Comparison of ENCODE assay signal across 8 cellular contexts in genomic region chr3:179071161-179071568, GRCh38. TPM values are rescaled to one million over a fixed set of nuclear protein-coding genes. Genes with fewer than 3 reads are reported as not detected.
DNase-seq lines count a peak whose midpoint lies in the region; ATAC-seq and TF ChIP-seq lines count a peak whose summit lies in the region.

No MANE protein-coding gene starts in this region.

- no peaks in the 10 kb centered on the region for H3K36me3 ChIP-seq in CD4-positive, alpha-beta memory T cell (ENCODE audit: insufficient read depth, low read length)
- H3K36me3 ChIP-seq in brain microvascular endothelial cell (replicated peaks) (peaks cover 17% of the 10 kb centered on the region), left lung (peaks cover 0 to 13% of the 10 kb centered on the region in 2 donors)

- H3K27me3 Mint-ChIP-seq in CD4-positive, alpha-beta memory T cell: no peaks in the 10 kb centered on the region
- no peaks in the 10 kb centered on the region for H3K27me3 Mint-ChIP-seq in T-helper 2 cell treated with Interferon-gamma antibody and Interleukin-4, amounts not matched to agents 5 μg/mL and 100 μg/mL, for 36 hours (ENCODE audit: low read depth)

- H3K36me3 Mint-ChIP-seq in CD4-positive, alpha-beta memory T cell: peaks cover 15 to 21% of the 10 kb centered on the region in 2 donors
- peaks cover 18% of the 10 kb centered on the region for H3K36me3 Mint-ChIP-seq in T-helper 2 cell treated with Interferon-gamma antibody and Interleukin-4, amounts not matched to agents 5 μg/mL and 100 μg/mL, for 36 hours (ENCODE audit: low read depth)

- peak; percentile 1 for ATAC-seq in HG03575 (IDR thresholded peaks at IDR 0.05; ENCODE audit: extremely low read depth, insufficient number of reproducible peaks, low FRiP score, unreplicated experiment)
- ATAC-seq in left lung: peak; percentile 41

- peaks cover 44 to 67% (median 56%) of the 10 kb centered on the region in 4 donors for H3K4me1 Mint-ChIP-seq in CD4-positive, alpha-beta memory T cell
- H3K4me1 Mint-ChIP-seq in T-helper 2 cell treated with Interferon-gamma antibody and Interleukin-4, amounts not matched to agents 5 μg/mL and 100 μg/mL, for 36 hours (ENCODE audit: low read depth): peaks cover 31% of the 10 kb centered on the region

- H3K27me3 ChIP-seq in CD4-positive, alpha-beta memory T cell (ENCODE audit: insufficient read depth, low read length): no peaks in the 10 kb centered on the region
- no peaks in the 10 kb centered on the region for H3K27me3 ChIP-seq in brain microvascular endothelial cell (replicated peaks)
- H3K27me3 ChIP-seq in left lung: no peaks in the 10 kb centered on the region

- peak overlapping the region; percentile 94 to 98 (median 97) for H3K4me3 Mint-ChIP-seq in CD4-positive, alpha-beta memory T cell
- H3K4me3 Mint-ChIP-seq in T-helper 2 cell treated with Interferon-gamma antibody and Interleukin-4, amounts not matched to agents 5 μg/mL and 100 μg/mL, for 36 hours: peak overlapping the region; percentile 99

- peak in 4 of 5 donors; percentile 57 to 88 (median 65) for DNase-seq in CD4-positive, alpha-beta memory T cell
- DNase-seq in GM20000 (ENCODE audit: low spot score) (peak; percentile 72), brain microvascular endothelial cell (peak; percentile 25), left lung (peak in 1 of 2 donors; percentile 36), NCI-H2029 treated with DMSO at 0.1 percent for 48 hours (lab: John Stamatoyannopoulos, UW) (no peak)
- DNase-seq in T-helper 2 cell treated with Interferon-gamma antibody and Interleukin-4, amounts not matched to agents 5 μg/mL and 100 μg/mL, for 36 hours (ENCODE audit: low spot score): peak; percentile 66
- peak; percentile 32 to 43 for DNase-seq in stimulated activated CD4-positive, alpha-beta T cell treated with anti-CD3 and anti-CD28 coated beads, Interleukin-4, amount 100 ng/mL, for 48 hours (ENCODE audit: low read depth in 2 of 2)

- TF ChIP-seq CTCF in GM20000 (IDR thresholded peaks at IDR 0.05; ENCODE audit: extremely low read depth, missing control alignments) (no peak), brain microvascular endothelial cell (IDR thresholded peaks at IDR 0.05; ENCODE audit: low read depth, low read length, missing control alignments) (no peak), left lung (IDR thresholded peaks at IDR 0.05) (no peak)

- H3K27ac Mint-ChIP-seq in CD4-positive, alpha-beta memory T cell: peak overlapping the region; percentile 91 to 98 (median 95)
- peak overlapping the region; percentile 94 for H3K27ac Mint-ChIP-seq in T-helper 2 cell treated with Interferon-gamma antibody and Interleukin-4, amounts not matched to agents 5 μg/mL and 100 μg/mL, for 36 hours

- no peaks in the 10 kb centered on the region for H3K9me3 Mint-ChIP-seq in CD4-positive, alpha-beta memory T cell
- H3K9me3 Mint-ChIP-seq in T-helper 2 cell treated with Interferon-gamma antibody and Interleukin-4, amounts not matched to agents 5 μg/mL and 100 μg/mL, for 36 hours: no peaks in the 10 kb centered on the region

- H3K4me3 ChIP-seq in CD4-positive, alpha-beta memory T cell (ENCODE audit: low read length in 2 of 2): peak overlapping the region; percentile 79 to 81
- H3K4me3 ChIP-seq in brain microvascular endothelial cell (ENCODE audit: low read depth, low read length): peak overlapping the region; percentile 90
- H3K4me3 ChIP-seq in left lung: peak overlapping the region; percentile 72 to 77

- CTCF ChIA-PET in CD4-positive, alpha-beta memory T cell (lab: Charles Lee; ENCODE audit: partially characterized antibody): interaction anchor here (0.8 to 5.8 kb wide), 13 partner anchors 10 to 250 kb away, joined by 3 to 43 read pairs (median 4); partner anchors contain the start of gene PIK3CA

- peak overlapping the region; percentile 77 for H3K27ac ChIP-seq in CD4-positive, alpha-beta memory T cell (ENCODE audit: low read depth, low read length)
- H3K27ac ChIP-seq in brain microvascular endothelial cell: peak overlapping the region; percentile 83
- H3K27ac ChIP-seq in left lung: peak overlapping the region; percentile 85 to 90

- peaks cover 53% of the 10 kb centered on the region for H3K4me1 ChIP-seq in CD4-positive, alpha-beta memory T cell (ENCODE audit: insufficient read depth, low read length)
- peaks cover 0 to 11% of the 10 kb centered on the region in 2 donors for H3K4me1 ChIP-seq in left lung

- POLR2A ChIA-PET in CD4-positive, alpha-beta memory T cell (lab: Charles Lee; ENCODE audit: partially characterized antibody): interaction anchor here (0.8 to 7.4 kb wide), 17 partner anchors 10 to 492 kb away, joined by 3 to 44 read pairs (median 5); partner anchors contain the start of genes ACTL6A, PIK3CA and ZNF639

- intact Hi-C loops in CD4-positive, alpha-beta memory T cell (cut with micrococcal nuclease): loop anchor here (1.0 to 5.0 kb wide), 4 partner anchors 34 to 492 kb away; partner anchors contain the start of gene ACTL6A
- intact Hi-C loops in left lung (cut with DNase I): no loop called here

- no peaks in the 10 kb centered on the region for H3K9me3 ChIP-seq in CD4-positive, alpha-beta memory T cell (ENCODE audit: control insufficient read depth in 1 of 2, low read length in 2 of 2)
- H3K9me3 ChIP-seq in left lung: no peaks in the 10 kb centered on the region

- in situ Hi-C loops in brain microvascular endothelial cell (cut with HindIII; ENCODE audit: low pct_ligation_motif_present, low sequenced_read_pairs): no loop called here

RNA-seq across cellular contexts. Expression of gene ZMAT3, which starts 0.4 kb away (rescaled TPM):
- total RNA-seq in CD4-positive, alpha-beta memory T cell: 10 to 100 TPM; 18.5 to 20.0 TPM
- 10 to 100 TPM; 13.7 to 20.5 TPM for polyA plus RNA-seq in CD4-positive, alpha-beta memory T cell
- 10 to 100 TPM; 14.3 to 42.0 TPM for total RNA-seq in left lung
